In genomic region chr17:20997711-20998570, GRCh38 we compare ENCODE assay signal across 9 cellular contexts. TPM values are rescaled to one million over a fixed set of nuclear protein-coding genes. Genes with fewer than 3 reads are reported as not detected.
DNase-seq lines count a peak whose midpoint lies in the region; ATAC-seq, FAIRE-seq and TF ChIP-seq lines count a peak whose summit lies in the region.
"Had no signal": no experiment of that assay in that cellular context is flagged by ENCODE, and none has a peak within 500 bp of the region (broad histone marks: within the 10 kb centered on the region; RNA-seq: fewer than 3 reads in every experiment).

No MANE protein-coding gene starts in this region.

- no peaks in the 10 kb centered on the region for H3K9me3 Mint-ChIP-seq in chondrocyte (ENCODE audit: low read depth)
- peaks cover 4% of the 10 kb centered on the region for H3K9me3 Mint-ChIP-seq in neural crest cell
- H3K9me3 Mint-ChIP-seq: IgD-negative memory B cell had no signal

- DNase-seq in EH (ENCODE audit: low read depth) (peak; percentile 9), HTR-8/SVneo (ENCODE audit: insufficient read length, low spot score) (no peak), chondrocyte (ENCODE audit: low spot score) (no peak), neural crest cell (ENCODE audit: low read depth, low spot score) (no peak), D721Med (ENCODE audit: insufficient read length, low spot score) (no peak), globus pallidus (ENCODE audit: low spot score) (no peak)
- DNase-seq: central memory CD4-positive, alpha-beta T cell had no signal

- H3K27ac Mint-ChIP-seq in chondrocyte (ENCODE audit: unreplicated experiment) (peak overlapping the region; percentile 17), neural crest cell (ENCODE audit: unreplicated experiment) (peak overlapping the region; percentile 78)

- FAIRE-seq in HTR-8/SVneo (lab: Jason Lieb, UNC) (peak; percentile 93), D721Med (lab: Jason Lieb, UNC) (no peak)

- H3K4me3 Mint-ChIP-seq in chondrocyte (ENCODE audit: unreplicated experiment), result no peak overlapping the region
- H3K4me3 Mint-ChIP-seq in neural crest cell, result peak overlapping the region; percentile 76
- H3K4me3 Mint-ChIP-seq: IgD-negative memory B cell had no signal

- no peak for ATAC-seq in GM21737 (IDR thresholded peaks at IDR 0.05; ENCODE audit: unreplicated experiment)

- H3K27me3 Mint-ChIP-seq in chondrocyte (ENCODE audit: low read depth), result no peaks in the 10 kb centered on the region
- H3K27me3 Mint-ChIP-seq in neural crest cell (ENCODE audit: low read depth), result peaks cover 20% of the 10 kb centered on the region
- H3K27me3 Mint-ChIP-seq: IgD-negative memory B cell had no signal

- H3K36me3 Mint-ChIP-seq in chondrocyte (ENCODE audit: low read depth) (peaks cover 21% of the 10 kb centered on the region), neural crest cell (ENCODE audit: low read depth) (peaks cover 23% of the 10 kb centered on the region)

- H3K4me1 Mint-ChIP-seq in chondrocyte (ENCODE audit: low read depth), result peaks cover 40% of the 10 kb centered on the region
- H3K4me1 Mint-ChIP-seq in neural crest cell, result peaks cover 41% of the 10 kb centered on the region

- TF ChIP-seq CTCF in chondrocyte (IDR thresholded peaks at IDR 0.05) (peak; percentile 7), neural crest cell (conservative IDR thresholded peaks at IDR 0.05) (no peak), D721Med (IDR thresholded peaks at IDR 0.05; ENCODE audit: insufficient read depth, missing control alignments) (no peak)

RNA-seq across cellular contexts. Expression of gene USP22, which starts 44.9 kb away (rescaled TPM):
- total RNA-seq in chondrocyte, result 228 to 248 TPM (median 239 TPM) in 3 replicates
- total RNA-seq in neural crest cell, result 386 and 390 TPM in 2 replicates
